1 cellular context compared by ENCODE assay signal in the genomic region with DNA sequence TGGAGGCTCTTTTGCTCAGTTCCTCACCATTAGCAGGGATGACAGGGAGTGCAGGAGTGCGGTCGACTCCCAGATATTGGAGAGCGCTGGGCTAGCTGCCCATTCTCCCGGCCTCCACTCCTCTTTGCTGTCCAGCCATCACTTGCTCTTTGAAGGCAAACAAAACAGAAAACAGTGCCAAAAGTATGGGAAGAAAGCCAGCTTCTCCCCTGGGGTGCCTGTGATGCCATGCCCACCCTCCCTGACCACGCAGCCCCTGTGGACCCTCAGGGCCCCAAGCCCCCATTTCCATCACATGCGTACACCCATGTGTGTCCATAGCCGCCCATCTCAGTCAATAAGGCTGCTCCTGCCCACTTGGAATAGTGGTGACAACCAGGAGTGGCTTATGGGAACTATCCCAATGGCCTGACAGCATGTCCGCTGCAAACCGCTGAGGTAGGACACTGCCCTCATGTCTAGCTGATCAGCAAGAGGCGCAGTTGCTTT.
TF ChIP-seq lines count a peak whose summit lies in the region.

No MANE protein-coding gene starts in this region.

TF ChIP-seq in HepG2, 621 proteins besides CTCF, POLR2A, EP300 and RAD21 (continued from another document):
- TF ChIP-seq, protein P1, sequence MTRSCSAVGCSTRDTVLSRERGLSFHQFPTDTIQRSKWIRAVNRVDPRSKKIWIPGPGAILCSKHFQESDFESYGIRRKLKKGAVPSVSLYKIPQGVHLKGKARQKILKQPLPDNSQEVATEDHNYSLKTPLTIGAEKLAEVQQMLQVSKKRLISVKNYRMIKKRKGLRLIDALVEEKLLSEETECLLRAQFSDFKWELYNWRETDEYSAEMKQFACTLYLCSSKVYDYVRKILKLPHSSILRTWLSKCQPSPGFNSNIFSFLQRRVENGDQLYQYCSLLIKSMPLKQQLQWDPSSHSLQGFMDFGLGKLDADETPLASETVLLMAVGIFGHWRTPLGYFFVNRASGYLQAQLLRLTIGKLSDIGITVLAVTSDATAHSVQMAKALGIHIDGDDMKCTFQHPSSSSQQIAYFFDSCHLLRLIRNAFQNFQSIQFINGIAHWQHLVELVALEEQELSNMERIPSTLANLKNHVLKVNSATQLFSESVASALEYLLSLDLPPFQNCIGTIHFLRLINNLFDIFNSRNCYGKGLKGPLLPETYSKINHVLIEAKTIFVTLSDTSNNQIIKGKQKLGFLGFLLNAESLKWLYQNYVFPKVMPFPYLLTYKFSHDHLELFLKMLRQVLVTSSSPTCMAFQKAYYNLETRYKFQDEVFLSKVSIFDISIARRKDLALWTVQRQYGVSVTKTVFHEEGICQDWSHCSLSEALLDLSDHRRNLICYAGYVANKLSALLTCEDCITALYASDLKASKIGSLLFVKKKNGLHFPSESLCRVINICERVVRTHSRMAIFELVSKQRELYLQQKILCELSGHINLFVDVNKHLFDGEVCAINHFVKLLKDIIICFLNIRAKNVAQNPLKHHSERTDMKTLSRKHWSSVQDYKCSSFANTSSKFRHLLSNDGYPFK (CRISPR knock-in tag; IDR thresholded peaks at IDR 0.05; ENCODE audit: borderline replicate concordance) = peak; percentile 59; the same call in 1 of the 2 replicates
- TF ChIP-seq ARID4A (CRISPR knock-in tag; IDR thresholded peaks at IDR 0.05; ENCODE audit: borderline replicate concordance) (no peak), ZNF772 (CRISPR knock-in tag; IDR thresholded peaks at IDR 0.05) (peak; percentile 30; the same call in 1 of the 2 replicates), ZNF747 (CRISPR knock-in tag; IDR thresholded peaks at IDR 0.05; ENCODE audit: borderline replicate concordance) (no peak), REL (CRISPR knock-in tag; conservative IDR thresholded peaks at IDR 0.05) (no peak), FOXA1 (IDR thresholded peaks at IDR 0.05) (no peak), FOXA1 (CRISPR knock-in tag; IDR thresholded peaks at IDR 0.05) (0 out of 2 replicates have a peak, but pooled peaks have one; percentile 26), ZNF629 (CRISPR knock-in tag; conservative IDR thresholded peaks at IDR 0.05) (peak; percentile 63), TBX2 (CRISPR knock-in tag; IDR thresholded peaks at IDR 0.05; ENCODE audit: borderline replicate concordance) (no peak), SRSF9 (IDR thresholded peaks at IDR 0.05; ENCODE audit: borderline replicate concordance, insufficient read depth, low read depth, low read length, poor library complexity, severe bottlenecking) (no peak), ZNF441 (CRISPR knock-in tag; IDR thresholded peaks at IDR 0.05; ENCODE audit: borderline replicate concordance) (no peak), ZNF44 (CRISPR knock-in tag; IDR thresholded peaks at IDR 0.05) (0 out of 2 replicates have a peak, but pooled peaks have one; percentile 12), MAZ (IDR thresholded peaks at IDR 0.05; ENCODE audit: borderline replicate concordance, low read depth, low read length) (no peak), MAZ (CRISPR knock-in tag; IDR thresholded peaks at IDR 0.05; ENCODE audit: low read depth) (0 out of 2 replicates have a peak, but pooled peaks have one; percentile 34), ZBTB4 (CRISPR knock-in tag; IDR thresholded peaks at IDR 0.05; ENCODE audit: borderline replicate concordance) (0 out of 2 replicates have a peak, but pooled peaks have one; percentile 32), ZNF788 (CRISPR knock-in tag; IDR thresholded peaks at IDR 0.05; ENCODE audit: borderline replicate concordance) (0 out of 2 replicates have a peak, but pooled peaks have one; percentile 32), ZNF550 (CRISPR knock-in tag; IDR thresholded peaks at IDR 0.05; ENCODE audit: borderline replicate concordance) (no peak), KDM6A (CRISPR knock-in tag; IDR thresholded peaks at IDR 0.05; ENCODE audit: low read depth) (no peak), EEA1 (CRISPR knock-in tag; IDR thresholded peaks at IDR 0.05; ENCODE audit: borderline replicate concordance) (0 out of 2 replicates have a peak, but pooled peaks have one; percentile 24), ZNF737 (CRISPR knock-in tag; IDR thresholded peaks at IDR 0.05; ENCODE audit: borderline replicate concordance) (peak; percentile 83; the same call in 1 of the 2 replicates), ZFP41 (CRISPR knock-in tag; IDR thresholded peaks at IDR 0.05; ENCODE audit: borderline replicate concordance) (0 out of 2 replicates have a peak, but pooled peaks have one; percentile 38), NRL (CRISPR knock-in tag; IDR thresholded peaks at IDR 0.05; ENCODE audit: borderline replicate concordance) (0 out of 2 replicates have a peak, but pooled peaks have one; percentile 59), AGO1 (IDR thresholded peaks at IDR 0.05; ENCODE audit: low read depth, low read length, poor library complexity, severe bottlenecking) (no peak), ZBTB38 (CRISPR knock-in tag; IDR thresholded peaks at IDR 0.05) (peak; percentile 9; the same call in 1 of the 2 replicates), ZSCAN25 (CRISPR knock-in tag; IDR thresholded peaks at IDR 0.05) (peak; percentile 54; the same call in 1 of the 2 replicates), ZNF687 (CRISPR knock-in tag; IDR thresholded peaks at IDR 0.05) (peak; percentile 55), HIVEP1 (CRISPR knock-in tag; IDR thresholded peaks at IDR 0.05) (0 out of 2 replicates have a peak, but pooled peaks have one; percentile 22)
- TF ChIP-seq, protein P2, sequence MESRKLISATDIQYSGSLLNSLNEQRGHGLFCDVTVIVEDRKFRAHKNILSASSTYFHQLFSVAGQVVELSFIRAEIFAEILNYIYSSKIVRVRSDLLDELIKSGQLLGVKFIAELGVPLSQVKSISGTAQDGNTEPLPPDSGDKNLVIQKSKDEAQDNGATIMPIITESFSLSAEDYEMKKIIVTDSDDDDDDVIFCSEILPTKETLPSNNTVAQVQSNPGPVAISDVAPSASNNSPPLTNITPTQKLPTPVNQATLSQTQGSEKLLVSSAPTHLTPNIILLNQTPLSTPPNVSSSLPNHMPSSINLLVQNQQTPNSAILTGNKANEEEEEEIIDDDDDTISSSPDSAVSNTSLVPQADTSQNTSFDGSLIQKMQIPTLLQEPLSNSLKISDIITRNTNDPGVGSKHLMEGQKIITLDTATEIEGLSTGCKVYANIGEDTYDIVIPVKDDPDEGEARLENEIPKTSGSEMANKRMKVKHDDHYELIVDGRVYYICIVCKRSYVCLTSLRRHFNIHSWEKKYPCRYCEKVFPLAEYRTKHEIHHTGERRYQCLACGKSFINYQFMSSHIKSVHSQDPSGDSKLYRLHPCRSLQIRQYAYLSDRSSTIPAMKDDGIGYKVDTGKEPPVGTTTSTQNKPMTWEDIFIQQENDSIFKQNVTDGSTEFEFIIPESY (CRISPR knock-in tag; IDR thresholded peaks at IDR 0.05) = peak; percentile 90
- TF ChIP-seq, protein P3, sequence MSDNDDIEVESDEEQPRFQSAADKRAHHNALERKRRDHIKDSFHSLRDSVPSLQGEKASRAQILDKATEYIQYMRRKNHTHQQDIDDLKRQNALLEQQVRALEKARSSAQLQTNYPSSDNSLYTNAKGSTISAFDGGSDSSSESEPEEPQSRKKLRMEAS (IDR thresholded peaks at IDR 0.05) = 0 out of 2 replicates have a peak, but pooled peaks have one; percentile 13
